17 cellular contexts compared by ENCODE assay signal in the genomic region with DNA sequence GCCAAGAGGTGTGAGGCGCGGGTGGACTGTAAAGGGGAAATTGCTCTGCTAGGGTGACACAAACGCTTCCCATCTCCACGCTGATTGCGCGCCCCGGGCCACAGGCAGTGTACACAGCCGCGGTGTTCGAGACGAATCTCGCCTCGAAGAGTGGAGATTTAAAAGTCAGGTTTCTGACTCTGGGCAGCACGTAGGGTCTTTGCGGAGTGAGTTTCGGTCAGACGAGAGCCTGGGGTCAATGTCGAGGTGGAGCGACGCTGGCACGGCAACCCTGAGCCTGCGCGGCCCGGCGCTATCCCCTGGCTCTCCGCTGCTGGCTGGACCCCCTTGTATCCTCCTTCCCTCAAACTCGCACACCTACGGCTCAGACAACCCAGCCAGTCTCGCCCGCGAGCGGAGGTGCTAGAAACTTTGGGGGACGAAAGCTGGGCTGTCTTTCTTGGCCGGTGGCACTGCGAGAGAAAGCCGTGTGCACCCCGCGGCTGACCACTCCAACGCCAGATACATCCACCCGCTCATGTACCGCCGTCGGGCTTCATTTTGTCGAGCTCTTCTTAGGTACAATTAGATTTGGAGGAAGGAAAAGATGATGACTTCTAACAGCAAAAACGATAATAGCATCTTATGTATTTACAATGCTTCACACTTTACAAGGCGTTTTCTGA. TPM values are rescaled to one million over a fixed set of nuclear protein-coding genes. Genes with fewer than 3 reads are reported as not detected.
A peak's percentile ranks its signal among the peaks of the same experiment; 100 is the strongest.
DNase-seq lines count a peak whose midpoint lies in the region; ATAC-seq, FAIRE-seq and TF ChIP-seq lines count a peak whose summit lies in the region.
"Had no signal": no experiment of that assay in that cellular context is flagged by ENCODE, and none has a peak within 500 bp of the region (broad histone marks: within the 10 kb centered on the region; RNA-seq: fewer than 3 reads in every experiment).

No MANE protein-coding gene starts in this region.

- no peak overlapping the region for H2AFZ ChIP-seq in keratinocyte (ENCODE audit: control insufficient read depth, low read length)

- no peaks in the 10 kb centered on the region for H3K4me1 ChIP-seq in keratinocyte (ENCODE audit: control insufficient read depth, extremely low read depth, insufficient read depth, low read length)

- no peaks in the 10 kb centered on the region for H3K79me2 ChIP-seq in keratinocyte (ENCODE audit: control insufficient read depth, insufficient read depth, low read length)

- H3K27ac ChIP-seq in keratinocyte (ENCODE audit: control insufficient read depth, insufficient read depth, low read length) = no peak overlapping the region
- H3K27ac ChIP-seq: 22Rv1 had no signal

- H3K4me2 ChIP-seq in keratinocyte (ENCODE audit: control insufficient read depth, extremely low read depth, insufficient read depth, low read depth, low read length) = peak overlapping the region; percentile 36

- H3K9me3 ChIP-seq in keratinocyte (ENCODE audit: control insufficient read depth, low read depth, low read length) = no peaks in the 10 kb centered on the region

- H4K20me1 ChIP-seq in keratinocyte (ENCODE audit: control insufficient read depth, extremely low read depth, insufficient read depth, low read length) = no peaks in the 10 kb centered on the region

- ATAC-seq in stimulated activated naive CD8-positive, alpha-beta T cell treated with anti-CD3 and anti-CD28 coated beads, Interleukin-15, Interleukin-2, amounts not matched to agents 100 U/mL and 50 U/mL, for 24 hours = no peak
- no peak for ATAC-seq in stimulated activated naive CD8-positive, alpha-beta T cell treated with anti-CD3 and anti-CD28 coated beads, Interleukin-15, amount 100 ng/mL, for 72 hours
- ATAC-seq in HG02588 (IDR thresholded peaks at IDR 0.05; ENCODE audit: unreplicated experiment) = no peak
- ATAC-seq: activated naive CD4-positive, alpha-beta T cell treated with anti-CD3 and anti-CD28 coated beads, Interleukin-2, amount 50 U/mL, for 72 hours; sciatic nerve had no signal

- H3K9me1 ChIP-seq in keratinocyte (ENCODE audit: control insufficient read depth, extremely low read depth, insufficient read depth, low read length) = no peaks in the 10 kb centered on the region

- TF ChIP-seq POLR2A in H54 (IDR thresholded peaks at IDR 0.05; ENCODE audit: low read depth, low read length) = no peak

- peaks cover 73% of the 10 kb centered on the region for H3K27me3 Mint-ChIP-seq in stimulated activated naive CD8-positive, alpha-beta T cell treated with anti-CD3 and anti-CD28 coated beads, Interleukin-15, amount 100 ng/mL, for 72 hours

- TF ChIP-seq CTCF in keratinocyte (optimal IDR thresholded peaks at IDR 0.05 in 1 of 3, IDR thresholded peaks at IDR 0.05 in 1 of 3, conservative IDR thresholded peaks at IDR 0.05 in 1 of 3; ENCODE audit: extremely low read depth in 1 of 3, insufficient read depth in 2 of 3, low read length in 3 of 3) = no peak

- H3K27ac Mint-ChIP-seq in stimulated activated naive CD8-positive, alpha-beta T cell treated with anti-CD3 and anti-CD28 coated beads, Interleukin-15, amount 100 ng/mL, for 72 hours = peak overlapping the region in 1 of 2 donors; percentile 20
- H3K27ac Mint-ChIP-seq: stimulated activated naive CD8-positive, alpha-beta T cell treated with anti-CD3 and anti-CD28 coated beads, Interleukin-15, Interleukin-2, amounts not matched to agents 100 ng/mL and 50 ng/mL, for 24 hours had no signal

- peak; percentile 26 for DNase-seq in DMS53 (lab: John Stamatoyannopoulos, UW)
- DNase-seq in DMS53 treated with DMSO at 0.1 percent for 48 hours (lab: John Stamatoyannopoulos, UW; ENCODE audit: unreplicated experiment) = no peak
- peak; percentile 5 for DNase-seq in stimulated activated naive CD8-positive, alpha-beta T cell treated with anti-CD3 and anti-CD28 coated beads, Interleukin-15, Interleukin-2, amounts not matched to agents 100 U/mL and 50 U/mL, for 24 hours
- no peak for DNase-seq in stimulated activated naive CD8-positive, alpha-beta T cell treated with anti-CD3 and anti-CD28 coated beads, Interleukin-15, amount 100 ng/mL, for 72 hours
- no peak for DNase-seq in keratinocyte (ENCODE audit: low read depth, low spot score)
- no peak for DNase-seq in midbrain (lab: John Stamatoyannopoulos, UW)
- DNase-seq in H54 (ENCODE audit: insufficient read length, low spot score) = no peak
- DNase-seq: activated CD4-positive, alpha-beta T cell treated with anti-CD3 and anti-CD28 coated beads, Interleukin-2, amount 50 U/mL, for 4 hours; cerebellar nuclear complex; GF-D8; KBM-7; NCI-H1417 treated with DMSO at 0.1 percent for 48 hours had no signal

- H3K4me1 Mint-ChIP-seq in stimulated activated naive CD8-positive, alpha-beta T cell treated with anti-CD3 and anti-CD28 coated beads, Interleukin-15, amount 100 ng/mL, for 72 hours = peaks cover 48% of the 10 kb centered on the region

- dilution Hi-C loops in keratinocyte (cut with MboI; ENCODE audit: extremely low pct_ligation_motif_present, low sequenced_read_pairs) = no loop called here

- no peak overlapping the region for H3K9ac ChIP-seq in keratinocyte (ENCODE audit: control insufficient read depth, extremely low read depth, insufficient read depth, low read length)

- H3K9me3 Mint-ChIP-seq in stimulated activated naive CD8-positive, alpha-beta T cell treated with anti-CD3 and anti-CD28 coated beads, Interleukin-15, amount 100 ng/mL, for 72 hours = no peaks in the 10 kb centered on the region
- H3K9me3 Mint-ChIP-seq: activated naive CD4-positive, alpha-beta T cell treated with anti-CD3 and anti-CD28 coated beads, Interleukin-2, amount 50 U/mL, for 72 hours; stimulated activated naive CD8-positive, alpha-beta T cell treated with anti-CD3 and anti-CD28 coated beads, Interleukin-15, Interleukin-2, amounts not matched to agents 100 ng/mL and 50 ng/mL, for 24 hours had no signal

- H3K4me3 ChIP-seq in keratinocyte (ENCODE audit: control insufficient read depth in 2 of 3, extremely low read depth in 1 of 3, insufficient read depth in 2 of 3, low read depth in 1 of 3, low read length in 3 of 3) = no peak overlapping the region

- H3K4me3 Mint-ChIP-seq in stimulated activated naive CD8-positive, alpha-beta T cell treated with anti-CD3 and anti-CD28 coated beads, Interleukin-15, amount 100 ng/mL, for 72 hours = peak overlapping the region in 1 of 2 donors; percentile 37
- H3K4me3 Mint-ChIP-seq: stimulated activated naive CD8-positive, alpha-beta T cell treated with anti-CD3 and anti-CD28 coated beads, Interleukin-15, Interleukin-2, amounts not matched to agents 100 ng/mL and 50 ng/mL, for 24 hours had no signal

- H3K27me3 ChIP-seq in keratinocyte (ENCODE audit: control insufficient read depth, extremely low read depth, insufficient read depth, low read length) = peaks cover 79% of the 10 kb centered on the region

- no peaks in the 10 kb centered on the region for H3K36me3 ChIP-seq in keratinocyte (ENCODE audit: control insufficient read depth in 2 of 2, extremely low read depth in 1 of 2, insufficient read depth in 2 of 2, low read length in 2 of 2)

- no peak for FAIRE-seq in keratinocyte (lab: Jason Lieb, UNC)
- no peak for FAIRE-seq in H54 (lab: Jason Lieb, UNC)

RNA-seq across cellular contexts. Expression of gene FOXB2, which starts 5.4 kb away (rescaled TPM):
- polyA plus RNA-seq in keratinocyte = not detected in 3 replicates
- not detected for polyA plus RNA-seq in keratinocyte (2011; ENCODE audit: low read depth)
- not detected in 2 replicates for polyA plus RNA-seq in keratinocyte (2011; cell fraction: cytosol; rRNA removed)
- polyA plus RNA-seq in keratinocyte (2011; cell fraction: nucleus; rRNA removed) = not detected in 2 replicates
- polyA plus RNA-seq in keratinocyte (2012; ENCODE audit: low replicate concordance) = not detected in 2 replicates
- polyA minus RNA-seq in keratinocyte = not detected in 3 replicates
- not detected for polyA minus RNA-seq in keratinocyte (2011; cell fraction: cytosol; rRNA and poly(A)+ RNA removed)
- polyA minus RNA-seq in keratinocyte (2011; cell fraction: nucleus; rRNA and poly(A)+ RNA removed) = not detected in 2 replicates

Comparison
In these comparisons a context has a peak if more than half of its experiments do, and no peak if none do; other contexts are left out.
1. DNase-seq: peak in DMS53 (single experiment) and stimulated activated naive CD8-positive, alpha-beta T cell treated with anti-CD3 and anti-CD28 coated beads, Interleukin-15, Interleukin-2, amounts not matched to agents 100 U/mL and 50 U/mL, for 24 hours (single experiment); none in DMS53 treated with DMSO at 0.1 percent for 48 hours (single experiment), stimulated activated naive CD8-positive, alpha-beta T cell treated with anti-CD3 and anti-CD28 coated beads, Interleukin-15, amount 100 ng/mL, for 72 hours (0 of 2), keratinocyte (single experiment), midbrain (single experiment) and H54 (single experiment).